In the genomic region with DNA sequence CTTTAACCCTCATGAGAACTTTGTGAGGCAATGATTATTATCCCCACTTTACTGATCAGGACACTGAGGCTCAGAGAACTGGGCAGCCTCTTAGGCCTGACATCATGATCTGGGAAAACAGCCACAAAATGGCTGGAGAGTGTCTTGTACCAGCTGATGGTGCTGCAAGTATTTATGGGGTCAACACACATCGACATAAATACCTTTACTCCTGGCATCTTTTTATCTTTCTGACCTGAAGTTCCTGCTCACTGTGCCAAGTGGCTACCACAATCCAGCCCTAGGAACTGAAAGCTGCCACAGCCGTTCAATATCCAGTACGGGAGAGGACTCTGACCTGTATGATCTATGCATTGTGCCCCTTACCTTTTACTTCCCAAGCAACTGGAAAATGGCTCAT, we compare ENCODE assay signal across 22 cellular contexts. TPM values are rescaled to one million over a fixed set of nuclear protein-coding genes. Genes with fewer than 3 reads are reported as not detected.
A peak's percentile ranks its signal among the peaks of the same experiment; 100 is the strongest.
DNase-seq lines count a peak whose midpoint lies in the region; ATAC-seq, FAIRE-seq and TF ChIP-seq lines count a peak whose summit lies in the region.
"Had no signal": no experiment of that assay in that cellular context is flagged by ENCODE, and none has a peak within 500 bp of the region (broad histone marks: within the 10 kb centered on the region; RNA-seq: fewer than 3 reads in every experiment).

No MANE protein-coding gene starts in this region.

- no peaks in the 10 kb centered on the region for H3K9me3 Mint-ChIP-seq in stimulated activated effector memory CD8-positive, alpha-beta T cell treated with anti-CD3 and anti-CD28 coated beads, Interleukin-12 subunit alpha, Interleukin-12 subunit beta, amount 100 ng/mL, for 72 hours
- H3K9me3 Mint-ChIP-seq in activated T-cell treated with anti-CD3 and anti-CD28 coated beads, Interleukin-2, amount 50 U/mL, for 72 hours: no peaks in the 10 kb centered on the region
- H3K9me3 Mint-ChIP-seq: GM23338 had no signal

- peak overlapping the region; percentile 0 for H3K9ac ChIP-seq in endocrine pancreas (ENCODE audit: control insufficient read depth, insufficient read depth, low read length)

- no peak for TF ChIP-seq POLR2A in Peyer's patch (IDR thresholded peaks at IDR 0.05)

- H3K4me1 ChIP-seq in Peyer's patch: peaks cover 0 to 54% (median 6%) of the 10 kb centered on the region in 4 donors
- H3K4me1 ChIP-seq in endocrine pancreas (ENCODE audit: control insufficient read depth, insufficient read depth, low read length): peaks cover 7% of the 10 kb centered on the region
- H3K4me1 ChIP-seq in hepatocyte (ENCODE audit: insufficient read depth): peaks cover 12% of the 10 kb centered on the region
- peaks cover 6 to 7% of the 10 kb centered on the region in 2 donors for H3K4me1 ChIP-seq in small intestine (ENCODE audit: control insufficient read depth in 2 of 2, insufficient read depth in 1 of 2, low read depth in 1 of 2, low read length in 1 of 2)

- no peaks in the 10 kb centered on the region for H3K36me3 ChIP-seq in Peyer's patch
- H3K36me3 ChIP-seq in endocrine pancreas (ENCODE audit: control insufficient read depth, insufficient read depth, low read length): no peaks in the 10 kb centered on the region
- H3K36me3 ChIP-seq in hepatocyte (replicated peaks; ENCODE audit: insufficient read depth, low read depth): no peaks in the 10 kb centered on the region
- H3K36me3 ChIP-seq in small intestine (ENCODE audit: control insufficient read depth in 2 of 2, insufficient read depth in 2 of 2, low read length in 2 of 2): no peaks in the 10 kb centered on the region

- TF ChIP-seq CTCF in Peyer's patch (IDR thresholded peaks at IDR 0.05) (no peak), hepatocyte (IDR thresholded peaks at IDR 0.05; ENCODE audit: poor library complexity) (no peak)

- H3K9me2 ChIP-seq in hepatocyte (replicated peaks; ENCODE audit: insufficient read depth): no peaks in the 10 kb centered on the region

- H3K4me3 Mint-ChIP-seq in stimulated activated effector memory CD8-positive, alpha-beta T cell treated with anti-CD3 and anti-CD28 coated beads, Interleukin-12 subunit alpha, Interleukin-12 subunit beta, amount 100 ng/mL, for 72 hours: no peak overlapping the region
- H3K4me3 Mint-ChIP-seq in activated T-cell treated with anti-CD3 and anti-CD28 coated beads, Interleukin-2, amount 50 U/mL, for 72 hours: no peak overlapping the region
- H3K4me3 Mint-ChIP-seq: GM23338 had no signal

- H3K27ac ChIP-seq in Peyer's patch (peak overlapping the region in 3 of 4 donors; percentile 56 to 84 (median 70)), hepatocyte (peak overlapping the region; percentile 79), small intestine (ENCODE audit: low read depth in 1 of 2, low read length in 1 of 2) (peak overlapping the region; percentile 77 to 84)

- 75% methylated on average over 3 of the region's 3 CpGs for WGBS in hepatocyte (ENCODE audit: low lambda C conversion rate, missing lambda C conversion rate)
- WGBS in small intestine, 3 donors: 9 to 50% (median 29%) methylated on average over 3 of the region's 3 CpGs

- peak in 2 of 3 donors; percentile 56 to 73 for DNase-seq in Peyer's patch
- no peak for DNase-seq in hepatocyte (ENCODE audit: low spot score)
- peak; percentile 93 for DNase-seq in small intestine
- DNase-seq in stimulated activated effector memory CD8-positive, alpha-beta T cell treated with anti-CD3 and anti-CD28 coated beads, Interleukin-12 subunit alpha, Interleukin-12 subunit beta, amount 100 ng/mL, for 72 hours (ENCODE audit: low spot score in 2 of 2): no peak
- no peak for DNase-seq in activated T-cell treated with anti-CD3 and anti-CD28 coated beads, Interleukin-2, amount 50 U/mL, for 72 hours
- DNase-seq: ACHN, C1 segment of cervical spinal cord, DND-41, KBM-7, MV-4-11, NCI-H187, NCI-H2107, NCI-H2227 treated with DMSO at 0.1 percent for 48 hours, NCI-H524, NCI-H82, OCI-M1, RPMI8226 had no signal

- H3K36me3 Mint-ChIP-seq in stimulated activated effector memory CD8-positive, alpha-beta T cell treated with anti-CD3 and anti-CD28 coated beads, Interleukin-12 subunit alpha, Interleukin-12 subunit beta, amount 100 ng/mL, for 72 hours: peaks cover 2% of the 10 kb centered on the region
- no peaks in the 10 kb centered on the region for H3K36me3 Mint-ChIP-seq in activated T-cell treated with anti-CD3 and anti-CD28 coated beads, Interleukin-2, amount 50 U/mL, for 72 hours (ENCODE audit: insufficient read depth in 2 of 2)

- H3K4me2 ChIP-seq in hepatocyte: no peak overlapping the region
- H3K4me2 ChIP-seq: GM23338 had no signal

- H3K27me3 ChIP-seq in Peyer's patch (no peaks in the 10 kb centered on the region), endocrine pancreas (ENCODE audit: control insufficient read depth, insufficient read depth, low read length) (no peaks in the 10 kb centered on the region), hepatocyte (no peaks in the 10 kb centered on the region), small intestine (ENCODE audit: control insufficient read depth in 2 of 2, insufficient read depth in 2 of 2, low read length in 2 of 2) (no peaks in the 10 kb centered on the region)

- no peak overlapping the region for H2AFZ ChIP-seq in hepatocyte
- H2AFZ ChIP-seq: GM23338 had no signal

- no peaks in the 10 kb centered on the region for H4K20me1 ChIP-seq in hepatocyte (ENCODE audit: insufficient read depth, poor library complexity, severe bottlenecking)

- FAIRE-seq in small intestine (lab: Jason Lieb, UNC): no peak
- FAIRE-seq: G401.6 had no signal

- H3K4me3 ChIP-seq in Peyer's patch (no peak overlapping the region), endocrine pancreas (ENCODE audit: control insufficient read depth, insufficient read depth, low read length) (no peak overlapping the region), hepatocyte (no peak overlapping the region), small intestine (ENCODE audit: low read depth in 1 of 2, low read length in 2 of 2) (no peak overlapping the region)
- H3K4me3 ChIP-seq: GM23338 had no signal

- H3K27ac Mint-ChIP-seq in stimulated activated effector memory CD8-positive, alpha-beta T cell treated with anti-CD3 and anti-CD28 coated beads, Interleukin-12 subunit alpha, Interleukin-12 subunit beta, amount 100 ng/mL, for 72 hours: no peak overlapping the region
- H3K27ac Mint-ChIP-seq in activated T-cell treated with anti-CD3 and anti-CD28 coated beads, Interleukin-2, amount 50 U/mL, for 72 hours: no peak overlapping the region
- H3K27ac Mint-ChIP-seq: GM23338 had no signal

- no peaks in the 10 kb centered on the region for H3K79me2 ChIP-seq in hepatocyte

- peaks cover 8% of the 10 kb centered on the region for H3K27me3 Mint-ChIP-seq in activated T-cell treated with anti-CD3 and anti-CD28 coated beads, Interleukin-2, amount 50 U/mL, for 72 hours (ENCODE audit: low read depth)

- H3K9me3 ChIP-seq in Peyer's patch (no peaks in the 10 kb centered on the region), endocrine pancreas (ENCODE audit: control insufficient read depth, low read length) (no peaks in the 10 kb centered on the region), hepatocyte (ENCODE audit: low read depth) (no peaks in the 10 kb centered on the region), small intestine (ENCODE audit: control insufficient read depth, low read depth) (no peaks in the 10 kb centered on the region)

- ATAC-seq in stimulated activated effector memory CD8-positive, alpha-beta T cell treated with anti-CD3 and anti-CD28 coated beads, Interleukin-12 subunit alpha, Interleukin-12 subunit beta, amount 100 ng/mL, for 72 hours: no peak
- ATAC-seq in HG03196 (IDR thresholded peaks at IDR 0.05; ENCODE audit: unreplicated experiment) (no peak), GM21825 (IDR thresholded peaks at IDR 0.05; ENCODE audit: unreplicated experiment) (no peak)
- ATAC-seq in activated T-cell treated with anti-CD3 and anti-CD28 coated beads, Interleukin-2, amount 50 U/mL, for 72 hours (replicated peaks in 1 of 2): no peak
- ATAC-seq: GM23338 had no signal

- H3K4me1 Mint-ChIP-seq in stimulated activated effector memory CD8-positive, alpha-beta T cell treated with anti-CD3 and anti-CD28 coated beads, Interleukin-12 subunit alpha, Interleukin-12 subunit beta, amount 100 ng/mL, for 72 hours: peaks cover 7% of the 10 kb centered on the region
- H3K4me1 Mint-ChIP-seq in activated T-cell treated with anti-CD3 and anti-CD28 coated beads, Interleukin-2, amount 50 U/mL, for 72 hours (ENCODE audit: low read depth): peaks cover 12% of the 10 kb centered on the region
- H3K4me1 Mint-ChIP-seq: GM23338 had no signal

RNA-seq across cellular contexts. Expression of a gene that starts 29.2 kb away (rescaled TPM):
- 100 to 1,000 TPM in 3 of 4 donors, 10 to 100 TPM in 1; 14.0 to 612 (median 512) TPM for total RNA-seq in Peyer's patch
- total RNA-seq in hepatocyte: 297 and 324 TPM in 2 replicates
- polyA plus RNA-seq in hepatocyte: 78.0 and 84.4 TPM in 2 replicates
- 100 to 1,000 TPM; 178 to 547 (median 269) TPM for polyA plus RNA-seq in small intestine
- total RNA-seq in activated T-cell treated with anti-CD3 and anti-CD28 coated beads, Interleukin-2, amount 50 U/mL, for 72 hours: not detected
- total RNA-seq: GM23338 had no signal
- polyA plus RNA-seq: GM23338 had no signal

Comparison
In these comparisons a context has a peak if more than half of its experiments do, and no peak if none do; other contexts are left out.
1. DNase-seq: peak in Peyer's patch (2 of 3) and small intestine (single experiment); none in hepatocyte (single experiment), stimulated activated effector memory CD8-positive, alpha-beta T cell treated with anti-CD3 and anti-CD28 coated beads, Interleukin-12 subunit alpha, Interleukin-12 subunit beta, amount 100 ng/mL, for 72 hours (0 of 2) and activated T-cell treated with anti-CD3 and anti-CD28 coated beads, Interleukin-2, amount 50 U/mL, for 72 hours (0 of 2).
2. RNA of a gene that starts 29.2 kb away (total RNA-seq): 14.0 to 612 TPM in Peyer's patch and 297 to 324 TPM in hepatocyte; not detected in activated T-cell treated with anti-CD3 and anti-CD28 coated beads, Interleukin-2, amount 50 U/mL, for 72 hours; every median in the first group is over 10 times any median in the second.
3. Peak in every context shown above with its lines, with median percentiles within 50 percentile points of each other: H3K27ac ChIP-seq.